13 cellular contexts compared by ENCODE assay signal in the genomic region with DNA sequence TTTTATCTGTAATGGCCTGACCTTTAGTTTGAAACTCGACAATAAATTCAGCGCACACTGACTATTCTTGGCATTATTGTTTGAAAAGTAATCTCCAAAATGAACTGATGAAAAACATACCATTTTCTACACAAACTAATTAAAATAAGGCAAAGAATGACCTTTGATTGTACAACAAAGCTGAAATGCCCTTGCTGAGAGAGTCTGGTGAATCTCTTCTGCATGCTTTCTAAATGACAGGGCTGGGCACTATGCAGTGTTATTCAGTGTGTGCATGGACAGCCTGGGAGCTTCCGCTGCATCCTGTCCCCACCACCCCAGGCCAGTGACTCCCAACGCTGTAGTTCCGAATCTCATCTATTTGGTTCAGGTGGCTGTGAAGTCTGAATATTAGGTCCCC.
DNase-seq lines count a peak whose midpoint lies in the region; ATAC-seq lines count a peak whose summit lies in the region.
"Had no signal": no experiment of that assay in that cellular context is flagged by ENCODE, and none has a peak within 500 bp of the region (broad histone marks: within the 10 kb centered on the region; RNA-seq: fewer than 3 reads in every experiment).

No MANE protein-coding gene starts in this region.

- H3K27me3 Mint-ChIP-seq in activated CD4-positive, alpha-beta memory T cell treated with anti-CD3 and anti-CD28 coated beads for 36 hours, result no peaks in the 10 kb centered on the region
- no peaks in the 10 kb centered on the region for H3K27me3 Mint-ChIP-seq in activated CD4-positive, alpha-beta memory T cell treated with anti-CD3 and anti-CD28 coated beads, Interleukin-2, amount 10 ng/mL, durations not matched to agents 7 days and 5 days

- peaks cover 65% of the 10 kb centered on the region for H3K36me3 Mint-ChIP-seq in activated CD4-positive, alpha-beta memory T cell treated with anti-CD3 and anti-CD28 coated beads for 36 hours
- H3K36me3 Mint-ChIP-seq in activated CD4-positive, alpha-beta memory T cell treated with anti-CD3 and anti-CD28 coated beads, Interleukin-2, amount 10 ng/mL, durations not matched to agents 7 days and 5 days (ENCODE audit: low read depth), result peaks cover 72% of the 10 kb centered on the region

- POLR2A ChIA-PET in activated CD4-positive, alpha-beta memory T cell treated with anti-CD3 and anti-CD28 coated beads for 36 hours (lab: Charles Lee), result interaction anchor here (2.3 to 3.5 kb wide), 2 partner anchors 11 to 35 kb away, joined by 8 to 18 read pairs; no protein-coding TSS in a partner anchor
- POLR2A ChIA-PET in activated CD4-positive, alpha-beta memory T cell treated with anti-CD3 and anti-CD28 coated beads, Interleukin-2, amount 10 ng/mL, durations not matched to agents 7 days and 5 days (lab: Charles Lee), result interaction anchor here (1.0 to 5.7 kb wide), 2 partner anchors 10 to 15 kb away, joined by 3 to 47 read pairs; no protein-coding TSS in a partner anchor

- intact Hi-C loops in activated CD4-positive, alpha-beta memory T cell treated with anti-CD3 and anti-CD28 coated beads for 36 hours (cut with micrococcal nuclease), result no loop called here

- H3K4me1 Mint-ChIP-seq in activated CD4-positive, alpha-beta memory T cell treated with anti-CD3 and anti-CD28 coated beads for 36 hours (ENCODE audit: low read depth), result peaks cover 100% of the 10 kb centered on the region
- peaks cover 94% of the 10 kb centered on the region for H3K4me1 Mint-ChIP-seq in activated CD4-positive, alpha-beta memory T cell treated with anti-CD3 and anti-CD28 coated beads, Interleukin-2, amount 10 ng/mL, durations not matched to agents 7 days and 5 days

- CTCF ChIA-PET in activated CD4-positive, alpha-beta memory T cell treated with anti-CD3 and anti-CD28 coated beads for 36 hours (lab: Charles Lee), result interaction anchor here (0.9 kb wide), 1 partner anchor 47 kb away, joined by 4 read pairs; no protein-coding TSS in a partner anchor
- CTCF ChIA-PET in activated CD4-positive, alpha-beta memory T cell treated with anti-CD3 and anti-CD28 coated beads, Interleukin-2, amount 10 ng/mL, durations not matched to agents 7 days and 5 days (lab: Charles Lee), result interaction anchor here (1.1 to 2.0 kb wide), 4 partner anchors 9 to 671 kb away, joined by 3 to 5 read pairs (median 4); no protein-coding TSS in a partner anchor

- no peak overlapping the region for H3K4me3 Mint-ChIP-seq in activated CD4-positive, alpha-beta memory T cell treated with anti-CD3 and anti-CD28 coated beads for 36 hours
- H3K4me3 Mint-ChIP-seq in activated CD4-positive, alpha-beta memory T cell treated with anti-CD3 and anti-CD28 coated beads, Interleukin-2, amount 10 ng/mL, durations not matched to agents 7 days and 5 days, result no peak overlapping the region

- H3K27ac Mint-ChIP-seq in activated CD4-positive, alpha-beta memory T cell treated with anti-CD3 and anti-CD28 coated beads for 36 hours, result peak overlapping the region; percentile 86
- no peak overlapping the region for H3K27ac Mint-ChIP-seq in activated CD4-positive, alpha-beta memory T cell treated with anti-CD3 and anti-CD28 coated beads, Interleukin-2, amount 10 ng/mL, durations not matched to agents 7 days and 5 days

- no peak for DNase-seq in activated CD4-positive, alpha-beta memory T cell treated with anti-CD3 and anti-CD28 coated beads for 36 hours
- DNase-seq in activated CD4-positive, alpha-beta memory T cell treated with anti-CD3 and anti-CD28 coated beads, Interleukin-2, amount 10 ng/mL, durations not matched to agents 7 days and 5 days, result no peak
- DNase-seq in lung microvascular endothelial cell (ENCODE audit: low read depth in 2 of 2) (peak; percentile 74 to 91), D341Med (ENCODE audit: low spot score) (no peak), Ammon's horn (ENCODE audit: low spot score) (no peak)
- DNase-seq: foreskin melanocyte, NCI-H1436 treated with DMSO at 0.1 percent for 48 hours, testis had no signal

- H3K27ac ChIP-seq in angular gyrus (ENCODE audit: low read depth, low read length) (peak overlapping the region; percentile 14), temporal lobe (ENCODE audit: low read depth, low read length) (peak overlapping the region; percentile 96)
- H3K27ac ChIP-seq: testis had no signal

- H3K9me3 Mint-ChIP-seq in activated CD4-positive, alpha-beta memory T cell treated with anti-CD3 and anti-CD28 coated beads for 36 hours, result no peaks in the 10 kb centered on the region
- H3K9me3 Mint-ChIP-seq in activated CD4-positive, alpha-beta memory T cell treated with anti-CD3 and anti-CD28 coated beads, Interleukin-2, amount 10 ng/mL, durations not matched to agents 7 days and 5 days, result no peaks in the 10 kb centered on the region
- H3K9me3 Mint-ChIP-seq: activated T-helper 2 cell treated with anti-CD3 and anti-CD28 coated beads, Interferon-gamma antibody, Interleukin-2, Interleukin-4, amounts not matched to agents 10 μg/mL and 5 μg/mL and 100 μg/mL, durations not matched to agents 14 hours and 24 hours and 36 hours had no signal

- ATAC-seq in HG02981 (IDR thresholded peaks at IDR 0.05; ENCODE audit: unreplicated experiment), result no peak
- ATAC-seq: activated CD4-positive, CD25-positive, alpha-beta regulatory T cell treated with anti-CD3 and anti-CD28 coated beads, Interleukin-2, amount 50 U/mL, for 24 hours had no signal

Comparison
In these comparisons a context has a peak if more than half of its experiments do, and no peak if none do; other contexts are left out.
1. DNase-seq: peak in lung microvascular endothelial cell (2 of 2); none in activated CD4-positive, alpha-beta memory T cell treated with anti-CD3 and anti-CD28 coated beads for 36 hours (single experiment), activated CD4-positive, alpha-beta memory T cell treated with anti-CD3 and anti-CD28 coated beads, Interleukin-2, amount 10 ng/mL, durations not matched to agents 7 days and 5 days (single experiment), D341Med (single experiment) and Ammon's horn (single experiment).